17 cellular contexts compared by ENCODE assay signal in genomic region chr1:94562502-94563260, GRCh38. TPM values are rescaled to one million over a fixed set of nuclear protein-coding genes. Genes with fewer than 3 reads are reported as not detected.
A peak's percentile ranks its signal among the peaks of the same experiment; 100 is the strongest.
DNase-seq lines count a peak whose midpoint lies in the region; ATAC-seq and TF ChIP-seq lines count a peak whose summit lies in the region.
"Had no signal": no experiment of that assay in that cellular context is flagged by ENCODE, and none has a peak within 500 bp of the region (broad histone marks: within the 10 kb centered on the region; RNA-seq: fewer than 3 reads in every experiment).

No MANE protein-coding gene starts in this region.

- peak in 1 of 4 donors; percentile 18 for TF ChIP-seq POLR2A in upper lobe of left lung (IDR thresholded peaks at IDR 0.05)

- H3K4me1 Mint-ChIP-seq in nephron (no peaks in the 10 kb centered on the region), T-cell (no peaks in the 10 kb centered on the region)

- H3K27ac Mint-ChIP-seq in nephron (peak overlapping the region; percentile 42 to 94 (median 76)), T-cell (no peak overlapping the region)
- H3K27ac Mint-ChIP-seq: activated T-helper 1 cell treated with anti-CD3 and anti-CD28 coated beads, Interleukin-12 subunit alpha, Interleukin-12 subunit beta, Interleukin-2, Interleukin-4 antibody, amounts not matched to agents 30 ng/mL and 10 ng/mL and 1 ng/mL, durations not matched to agents 14 hours and 24 hours and 36 hours had no signal

- H3K27me3 Mint-ChIP-seq in nephron (ENCODE audit: low read depth) = no peaks in the 10 kb centered on the region
- H3K27me3 Mint-ChIP-seq in T-cell = peaks cover 4 to 8% of the 10 kb centered on the region in 2 donors

- POLR2A ChIA-PET in T-cell (lab: Charles Lee) = no interaction called here

- H3K36me3 Mint-ChIP-seq in nephron (ENCODE audit: low read depth) (no peaks in the 10 kb centered on the region), T-cell (no peaks in the 10 kb centered on the region)

- CTCF ChIA-PET in T-cell (lab: Charles Lee) = no interaction called here

- peak in 1 of 4 donors; percentile 50 for TF ChIP-seq EP300 in upper lobe of left lung (IDR thresholded peaks at IDR 0.05)

- no peaks in the 10 kb centered on the region for H3K4me1 ChIP-seq in upper lobe of left lung
- H3K4me1 ChIP-seq: tibial artery had no signal

- peak overlapping the region; percentile 56 to 81 (median 62) for H3K27ac ChIP-seq in upper lobe of left lung
- H3K27ac ChIP-seq: tibial artery, WERI-Rb-1 had no signal

- no peak for TF ChIP-seq CTCF in epithelial cell of esophagus (IDR thresholded peaks at IDR 0.05; ENCODE audit: insufficient read depth, low read depth, low read length, missing control alignments)
- TF ChIP-seq CTCF in nephron (IDR thresholded peaks at IDR 0.05; ENCODE audit: unreplicated experiment in 3 of 3) = no peak
- TF ChIP-seq CTCF in upper lobe of left lung (IDR thresholded peaks at IDR 0.05) = no peak

- 67 to 78% methylated on average over 11 to 12 of the region's 12 CpGs for WGBS in upper lobe of left lung, 2 donors

- DNase-seq in NCI-H345 (lab: John Stamatoyannopoulos, UW) (peak; percentile 27), NCI-H345 treated with DMSO at 0.1 percent for 48 hours (lab: John Stamatoyannopoulos, UW; ENCODE audit: unreplicated experiment) (no peak), epithelial cell of esophagus (ENCODE audit: low read depth) (peak; percentile 29), upper lobe of left lung (peak in 1 of 2 donors; percentile 82), H4 (ENCODE audit: low spot score) (no peak), T-cell (no peak)
- DNase-seq: C1 segment of cervical spinal cord; DMS79; KBM-7; NCI-H1105 treated with DMSO at 0.1 percent for 48 hours; NK-92 treated with Interleukin-12 subunit alpha and Interleukin-12 subunit beta, amount 100 ng/mL, for 24 hours; occipital lobe; tibial artery; WERI-Rb-1 had no signal

- H3K4me3 ChIP-seq in epithelial cell of esophagus (ENCODE audit: low read length) (no peak overlapping the region), upper lobe of left lung (no peak overlapping the region)
- H3K4me3 ChIP-seq: tibial artery had no signal

- H3K4me3 Mint-ChIP-seq in nephron (peak overlapping the region in 1 of 3 experiments; percentile 1), T-cell (no peak overlapping the region)
- H3K4me3 Mint-ChIP-seq: activated T-helper 1 cell treated with anti-CD3 and anti-CD28 coated beads, Interleukin-12 subunit alpha, Interleukin-12 subunit beta, Interleukin-2, Interleukin-4 antibody, amounts not matched to agents 30 ng/mL and 10 ng/mL and 1 ng/mL, durations not matched to agents 14 hours and 24 hours and 36 hours had no signal

- ATAC-seq in upper lobe of left lung (ENCODE audit: low FRiP score in 2 of 2) = peak; percentile 61 to 95
- ATAC-seq in HG02763 (IDR thresholded peaks at IDR 0.05; ENCODE audit: unreplicated experiment) = no peak
- ATAC-seq in T-cell (replicated peaks in 1 of 4) = no peak

- no peaks in the 10 kb centered on the region for H3K36me3 ChIP-seq in upper lobe of left lung
- H3K36me3 ChIP-seq: tibial artery, WERI-Rb-1 had no signal

- H3K9me3 Mint-ChIP-seq in nephron = peaks cover 4% of the 10 kb centered on the region
- H3K9me3 Mint-ChIP-seq in T-cell = peaks cover 0 to 4% (median 0%) of the 10 kb centered on the region in 3 donors
- H3K9me3 Mint-ChIP-seq: activated T-helper 1 cell treated with anti-CD3 and anti-CD28 coated beads, Interleukin-12 subunit alpha, Interleukin-12 subunit beta, Interleukin-2, Interleukin-4 antibody, amounts not matched to agents 30 ng/mL and 10 ng/mL and 1 ng/mL, durations not matched to agents 14 hours and 24 hours and 36 hours had no signal

- no peaks in the 10 kb centered on the region for H3K27me3 ChIP-seq in upper lobe of left lung
- H3K27me3 ChIP-seq: tibial artery had no signal

- no peaks in the 10 kb centered on the region for H3K9me3 ChIP-seq in upper lobe of left lung
- H3K9me3 ChIP-seq: tibial artery had no signal

RNA-seq across cellular contexts. Expression of gene F3, which starts 21.1 kb away (rescaled TPM):
- total RNA-seq in upper lobe of left lung (100 to 1,000 TPM in 2 of 6 donors, 10 to 100 TPM in 4; 52.4 to 210 (median 80.9) TPM), T-cell (1 to 10 TPM in 1 of 5 donors, under 1 TPM in 2, not detected in 2; 0.29 to 1.0 (median 0.66) TPM)
- 42.6 and 43.3 TPM in 2 replicates for total RNA-seq in H4 (2014; rRNA removed; shearing (Covaris generic))

Comparison
In these comparisons a context has a peak if more than half of its experiments do, and no peak if none do; other contexts are left out.
1. DNase-seq: peak in NCI-H345 (single experiment) and epithelial cell of esophagus (single experiment); none in NCI-H345 treated with DMSO at 0.1 percent for 48 hours (single experiment), H4 (single experiment) and T-cell (0 of 34).
2. H3K27ac Mint-ChIP-seq: peak in nephron (3 of 3); none in T-cell (0 of 2).
3. ATAC-seq: peak in upper lobe of left lung (2 of 2); none in HG02763 (single experiment) and T-cell (0 of 4).
4. RNA of gene F3, which starts 21.1 kb away (total RNA-seq): 52.4 to 210 TPM in upper lobe of left lung and 42.6 to 43.3 TPM in H4; 0.29 to 1.0 TPM in T-cell; every median in the first group is over 10 times any median in the second.